Comparison of ENCODE assay signal across 24 cellular contexts in genomic region chr2:55062754-55063153, GRCh38.
"Had no signal": no experiment of that assay in that cellular context is flagged by ENCODE, and none has a peak within 500 bp of the region (broad histone marks: within the 10 kb centered on the region; RNA-seq: fewer than 3 reads in every experiment).

No MANE protein-coding gene starts in this region.

- H3K4me1 ChIP-seq: left ventricle myocardium inferior, right atrium auricular region, suprapubic skin, tibial artery, upper lobe of right lung had no signal

- FAIRE-seq: urothelium cell line had no signal

- H3K27me3 Mint-ChIP-seq: naive B cell; natural killer cell treated with Interleukin-12 subunit alpha and Interleukin-12 subunit beta and Interleukin-15 and Interleukin-18, amount 100 ng/mL, for 72 hours; progenitor cell of endocrine pancreas; stimulated activated naive CD8-positive, alpha-beta T cell treated with anti-CD3 and anti-CD28 coated beads, Interleukin-15, Interleukin-2, amounts not matched to agents 100 ng/mL and 50 ng/mL, for 24 hours had no signal

- H3K36me3 Mint-ChIP-seq: mesothelial cell of epicardium; naive B cell; natural killer cell treated with Interleukin-12 subunit alpha and Interleukin-12 subunit beta and Interleukin-15 and Interleukin-18, amount 100 ng/mL, for 72 hours had no signal

- H3K4me1 Mint-ChIP-seq: mesothelial cell of epicardium, naive B cell had no signal

- H3K27me3 ChIP-seq: ovary, right atrium auricular region, suprapubic skin, tibial artery, upper lobe of right lung had no signal

- H3K36me3 ChIP-seq: left ventricle myocardium inferior, ovary, right atrium auricular region, suprapubic skin, thoracic aorta, tibial artery, upper lobe of right lung had no signal

- ATAC-seq: sciatic nerve, upper lobe of right lung had no signal

- H3K4me3 ChIP-seq: left ventricle myocardium inferior, lung, ovary, right atrium auricular region, skin epidermis, suprapubic skin, thoracic aorta, tibial artery, upper lobe of right lung had no signal

- DNase-seq: islet precursor cell; left ventricle myocardium inferior; mesendoderm; naive B cell; ovary; stimulated activated CD4-positive, alpha-beta T cell treated with anti-CD3 and anti-CD28 coated beads, Interleukin-12 subunit alpha, Interleukin-12 subunit beta, amount 100 ng/mL, for 4 hours; stimulated activated CD4-positive, alpha-beta T cell treated with anti-CD3 and anti-CD28 coated beads, Interleukin-15, amount 100 ng/mL, for 24 hours; stimulated activated CD4-positive, alpha-beta T cell treated with anti-CD3 and anti-CD28 coated beads, Interleukin-2, amount 100 ng/mL, for 24 hours; stimulated activated CD4-positive, alpha-beta T cell treated with anti-CD3 and anti-CD28 coated beads, Interleukin-4, amount 100 ng/mL, for 1 hour; stimulated activated naive CD4-positive, alpha-beta T cell; tibial artery; trophoblast cell; upper lobe of right lung had no signal

- H3K27ac Mint-ChIP-seq: mesothelial cell of epicardium; natural killer cell treated with Interleukin-12 subunit alpha and Interleukin-12 subunit beta and Interleukin-15 and Interleukin-18, amount 100 ng/mL, for 72 hours; progenitor cell of endocrine pancreas; stimulated activated naive CD8-positive, alpha-beta T cell treated with anti-CD3 and anti-CD28 coated beads, Interleukin-15, Interleukin-2, amounts not matched to agents 100 ng/mL and 50 ng/mL, for 24 hours had no signal

- H3K27ac ChIP-seq: left ventricle myocardium inferior, ovary, right atrium auricular region, skin epidermis, suprapubic skin, thoracic aorta, tibial artery, upper lobe of right lung had no signal

- H3K9me3 ChIP-seq: ovary, right atrium auricular region, suprapubic skin, thoracic aorta, tibial artery, upper lobe of right lung had no signal

- H3K4me3 Mint-ChIP-seq: mesothelial cell of epicardium; natural killer cell treated with Interleukin-12 subunit alpha and Interleukin-12 subunit beta and Interleukin-15 and Interleukin-18, amount 100 ng/mL, for 72 hours; stimulated activated naive CD8-positive, alpha-beta T cell treated with anti-CD3 and anti-CD28 coated beads, Interleukin-15, Interleukin-2, amounts not matched to agents 100 ng/mL and 50 ng/mL, for 24 hours had no signal

- H3K9me3 Mint-ChIP-seq: natural killer cell treated with Interleukin-12 subunit alpha and Interleukin-12 subunit beta and Interleukin-15 and Interleukin-18, amount 100 ng/mL, for 72 hours; stimulated activated naive CD8-positive, alpha-beta T cell treated with anti-CD3 and anti-CD28 coated beads, Interleukin-15, Interleukin-2, amounts not matched to agents 100 ng/mL and 50 ng/mL, for 24 hours had no signal
